1 cellular context compared by ENCODE assay signal in genomic region chr5:74903165-74903787, GRCh38.
TF ChIP-seq lines count a peak whose summit lies in the region.

No MANE protein-coding gene starts in this region.

TF ChIP-seq in HepG2, 621 proteins besides CTCF, POLR2A, EP300 and RAD21 (continued from another document and continues in another):
- TF ChIP-seq ZBTB2 (CRISPR knock-in tag; IDR thresholded peaks at IDR 0.05; ENCODE audit: low read depth): no peak
- TF ChIP-seq ZNF564 (CRISPR knock-in tag; IDR thresholded peaks at IDR 0.05): no peak
- TF ChIP-seq MEF2D (CRISPR knock-in tag; IDR thresholded peaks at IDR 0.05): 0 out of 2 replicates have a peak, but pooled peaks have one; percentile 27
- TF ChIP-seq ZNF678 (CRISPR knock-in tag; IDR thresholded peaks at IDR 0.05): no peak
- TF ChIP-seq TFDP2 (CRISPR knock-in tag; IDR thresholded peaks at IDR 0.05): no peak
- TF ChIP-seq KIAA2018 (CRISPR knock-in tag; IDR thresholded peaks at IDR 0.05; ENCODE audit: borderline replicate concordance): no peak
- no peak for TF ChIP-seq ZNF770 (CRISPR knock-in tag; IDR thresholded peaks at IDR 0.05)
- TF ChIP-seq AHDC1 (CRISPR knock-in tag; IDR thresholded peaks at IDR 0.05; ENCODE audit: borderline replicate concordance): no peak
- no peak for TF ChIP-seq ZNF260 (CRISPR knock-in tag; IDR thresholded peaks at IDR 0.05; ENCODE audit: borderline replicate concordance, low read depth)
- TF ChIP-seq UBTF (CRISPR knock-in tag; IDR thresholded peaks at IDR 0.05): no peak
- TF ChIP-seq ZNF326 (CRISPR knock-in tag; IDR thresholded peaks at IDR 0.05; ENCODE audit: borderline replicate concordance): no peak
- TF ChIP-seq NFRKB (IDR thresholded peaks at IDR 0.05): no peak
- 0 out of 2 replicates have a peak, but pooled peaks have one; percentile 28 for TF ChIP-seq ZSCAN25 (CRISPR knock-in tag; IDR thresholded peaks at IDR 0.05)
- TF ChIP-seq ZNF121 (CRISPR knock-in tag; IDR thresholded peaks at IDR 0.05): no peak
- no peak for TF ChIP-seq ZNF275 (CRISPR knock-in tag; IDR thresholded peaks at IDR 0.05; ENCODE audit: borderline replicate concordance)
- TF ChIP-seq PAXIP1 (CRISPR knock-in tag; conservative IDR thresholded peaks at IDR 0.05): 0 out of 2 replicates have a peak, but pooled peaks have one; percentile 23
- TF ChIP-seq ZNF382 (CRISPR knock-in tag; IDR thresholded peaks at IDR 0.05; ENCODE audit: borderline replicate concordance): no peak
- TF ChIP-seq RXRA (CRISPR knock-in tag; IDR thresholded peaks at IDR 0.05): no peak
- TF ChIP-seq ZFX (CRISPR knock-in tag; IDR thresholded peaks at IDR 0.05; ENCODE audit: low read depth): no peak
- TF ChIP-seq RBFOX2 (IDR thresholded peaks at IDR 0.05; ENCODE audit: low read depth, low read length): no peak
- no peak for TF ChIP-seq ZNF225 (CRISPR knock-in tag; IDR thresholded peaks at IDR 0.05)
- no peak for TF ChIP-seq GABPB1 (CRISPR knock-in tag; IDR thresholded peaks at IDR 0.05)
- no peak for TF ChIP-seq ZNF75D (CRISPR knock-in tag; IDR thresholded peaks at IDR 0.05; ENCODE audit: borderline replicate concordance)
- no peak for TF ChIP-seq PLSCR1 (CRISPR knock-in tag; IDR thresholded peaks at IDR 0.05; ENCODE audit: borderline replicate concordance)
